2 cellular contexts compared by ENCODE assay signal in the genomic region with DNA sequence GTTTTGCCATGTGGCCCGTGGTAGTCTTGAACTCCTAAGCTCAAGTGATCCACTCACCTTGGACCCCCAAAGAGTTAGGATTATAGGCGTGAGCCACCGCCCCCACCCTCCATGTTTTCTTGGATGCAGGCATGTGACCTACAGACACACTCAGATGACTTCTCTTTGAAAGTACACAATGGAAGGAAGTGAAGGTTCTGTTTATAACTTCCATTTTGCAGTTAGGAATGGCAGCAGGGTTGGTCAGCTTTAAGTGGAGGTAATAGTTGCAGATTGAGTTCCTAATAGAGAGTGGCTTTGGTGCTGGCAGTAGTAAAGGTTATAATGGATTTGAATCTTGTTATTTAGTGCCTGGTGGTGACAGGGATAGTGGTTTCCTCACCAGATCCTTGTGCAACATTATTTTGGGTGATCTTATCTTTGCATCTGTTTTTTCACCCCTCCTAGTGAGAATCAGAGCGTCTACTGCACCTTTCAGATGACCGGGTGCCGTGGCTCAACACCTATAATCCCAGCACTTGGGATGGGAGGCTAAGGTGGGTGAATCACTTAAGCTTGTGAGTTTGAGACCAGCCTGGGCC.
TF ChIP-seq lines count a peak whose summit lies in the region.

No MANE protein-coding gene starts in this region.

TF ChIP-seq in GM23338, 12 proteins besides CTCF, POLR2A, EP300 and RAD21 (continues in another document):
- TF ChIP-seq, protein P1, sequence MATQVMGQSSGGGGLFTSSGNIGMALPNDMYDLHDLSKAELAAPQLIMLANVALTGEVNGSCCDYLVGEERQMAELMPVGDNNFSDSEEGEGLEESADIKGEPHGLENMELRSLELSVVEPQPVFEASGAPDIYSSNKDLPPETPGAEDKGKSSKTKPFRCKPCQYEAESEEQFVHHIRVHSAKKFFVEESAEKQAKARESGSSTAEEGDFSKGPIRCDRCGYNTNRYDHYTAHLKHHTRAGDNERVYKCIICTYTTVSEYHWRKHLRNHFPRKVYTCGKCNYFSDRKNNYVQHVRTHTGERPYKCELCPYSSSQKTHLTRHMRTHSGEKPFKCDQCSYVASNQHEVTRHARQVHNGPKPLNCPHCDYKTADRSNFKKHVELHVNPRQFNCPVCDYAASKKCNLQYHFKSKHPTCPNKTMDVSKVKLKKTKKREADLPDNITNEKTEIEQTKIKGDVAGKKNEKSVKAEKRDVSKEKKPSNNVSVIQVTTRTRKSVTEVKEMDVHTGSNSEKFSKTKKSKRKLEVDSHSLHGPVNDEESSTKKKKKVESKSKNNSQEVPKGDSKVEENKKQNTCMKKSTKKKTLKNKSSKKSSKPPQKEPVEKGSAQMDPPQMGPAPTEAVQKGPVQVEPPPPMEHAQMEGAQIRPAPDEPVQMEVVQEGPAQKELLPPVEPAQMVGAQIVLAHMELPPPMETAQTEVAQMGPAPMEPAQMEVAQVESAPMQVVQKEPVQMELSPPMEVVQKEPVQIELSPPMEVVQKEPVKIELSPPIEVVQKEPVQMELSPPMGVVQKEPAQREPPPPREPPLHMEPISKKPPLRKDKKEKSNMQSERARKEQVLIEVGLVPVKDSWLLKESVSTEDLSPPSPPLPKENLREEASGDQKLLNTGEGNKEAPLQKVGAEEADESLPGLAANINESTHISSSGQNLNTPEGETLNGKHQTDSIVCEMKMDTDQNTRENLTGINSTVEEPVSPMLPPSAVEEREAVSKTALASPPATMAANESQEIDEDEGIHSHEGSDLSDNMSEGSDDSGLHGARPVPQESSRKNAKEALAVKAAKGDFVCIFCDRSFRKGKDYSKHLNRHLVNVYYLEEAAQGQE (IDR thresholded peaks at IDR 0.05; ENCODE audit: unreplicated experiment), result no peak
- no peak for TF ChIP-seq JUNB (IDR thresholded peaks at IDR 0.05; ENCODE audit: unreplicated experiment)
- no peak for TF ChIP-seq EZH2phosphoT487 (IDR thresholded peaks at IDR 0.05; ENCODE audit: unreplicated experiment)
- no peak for TF ChIP-seq ZNF331 (CRISPR knock-in tag; IDR thresholded peaks at IDR 0.05; ENCODE audit: low read depth)
- no peak for TF ChIP-seq ZNF114 (CRISPR knock-in tag; IDR thresholded peaks at IDR 0.05)
- no peak for TF ChIP-seq ZNF462 (CRISPR knock-in tag; IDR thresholded peaks at IDR 0.05)
- no peak for TF ChIP-seq NANOG (IDR thresholded peaks at IDR 0.05; ENCODE audit: borderline replicate concordance)
- TF ChIP-seq CREB1 (CRISPR knock-in tag; IDR thresholded peaks at IDR 0.05; ENCODE audit: low read depth), result no peak
- no peak for TF ChIP-seq EZH2 (IDR thresholded peaks at IDR 0.05; ENCODE audit: low read depth, unreplicated experiment)
- no peak for TF ChIP-seq STAT1 (IDR thresholded peaks at IDR 0.05; ENCODE audit: unreplicated experiment)

TF ChIP-seq in K562, 482 proteins besides CTCF, POLR2A, EP300 and RAD21:
- TF ChIP-seq, protein P2, sequence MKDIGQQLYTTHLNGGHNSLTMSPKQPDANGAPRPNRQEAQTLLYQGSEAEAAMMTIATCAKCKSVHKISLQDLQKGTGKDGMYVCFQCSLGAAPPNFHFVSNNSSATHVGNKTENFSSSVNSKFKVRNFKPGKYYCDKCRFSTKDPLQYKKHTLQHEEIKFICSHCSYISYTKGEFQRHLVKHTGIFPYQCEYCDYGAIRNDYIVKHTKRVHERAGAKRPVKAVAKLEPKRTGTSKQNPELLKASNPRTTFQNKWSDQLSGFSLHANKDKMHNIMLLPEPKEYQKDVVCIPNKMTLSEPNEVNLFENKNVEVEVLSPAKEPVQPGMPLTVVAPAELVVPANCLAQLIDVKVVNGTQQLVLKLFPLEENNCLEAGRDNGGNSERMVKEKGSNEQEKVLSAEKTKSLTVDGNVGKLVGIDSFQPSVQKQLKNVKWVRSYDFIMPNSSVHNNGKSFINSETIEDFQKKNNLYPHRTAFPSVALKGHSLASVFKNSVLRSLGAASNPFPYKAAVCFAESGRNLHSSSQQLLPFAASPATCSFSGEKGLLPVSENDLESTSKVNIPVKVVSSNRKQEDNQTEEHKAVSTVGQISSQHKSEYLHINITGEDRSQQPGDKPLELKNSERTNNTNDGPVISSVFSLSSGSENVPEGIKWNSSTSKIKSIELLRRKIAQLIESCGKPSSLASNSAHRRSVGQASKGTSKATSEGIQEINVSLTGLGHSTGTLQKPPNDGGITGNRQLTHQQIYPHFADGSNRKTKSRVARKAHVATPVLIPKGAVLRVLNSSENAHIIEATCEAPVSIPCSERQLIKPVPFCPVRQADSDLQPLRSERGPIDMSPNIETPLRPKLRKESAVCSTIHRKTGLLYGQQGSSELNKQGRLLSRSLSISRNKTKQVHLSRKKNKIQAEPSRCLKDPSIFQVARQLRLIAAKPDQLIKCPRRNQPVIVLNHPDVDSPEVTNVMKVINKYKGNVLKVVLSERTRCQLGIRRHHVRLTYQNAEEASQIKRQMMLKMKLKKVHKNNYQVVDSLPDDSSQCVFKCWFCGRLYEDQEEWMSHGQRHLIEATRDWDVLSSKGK (CRISPR knock-in tag; IDR thresholded peaks at IDR 0.05), result no peak
- TF ChIP-seq, protein P3, sequence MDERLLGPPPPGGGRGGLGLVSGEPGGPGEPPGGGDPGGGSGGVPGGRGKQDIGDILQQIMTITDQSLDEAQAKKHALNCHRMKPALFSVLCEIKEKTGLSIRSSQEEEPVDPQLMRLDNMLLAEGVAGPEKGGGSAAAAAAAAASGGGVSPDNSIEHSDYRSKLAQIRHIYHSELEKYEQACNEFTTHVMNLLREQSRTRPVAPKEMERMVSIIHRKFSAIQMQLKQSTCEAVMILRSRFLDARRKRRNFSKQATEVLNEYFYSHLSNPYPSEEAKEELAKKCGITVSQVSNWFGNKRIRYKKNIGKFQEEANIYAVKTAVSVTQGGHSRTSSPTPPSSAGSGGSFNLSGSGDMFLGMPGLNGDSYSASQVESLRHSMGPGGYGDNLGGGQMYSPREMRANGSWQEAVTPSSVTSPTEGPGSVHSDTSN (CRISPR knock-in tag; IDR thresholded peaks at IDR 0.05; ENCODE audit: low read depth), result no peak
- TF ChIP-seq, protein P3 (tag; conservative IDR thresholded peaks at IDR 0.05; ENCODE audit: low read depth), result 0 out of 2 replicates have a peak, but pooled peaks have one; percentile 21
- TF ChIP-seq ZNF277 (CRISPR knock-in tag; IDR thresholded peaks at IDR 0.05; ENCODE audit: borderline replicate concordance), result no peak
- no peak for TF ChIP-seq BCOR (IDR thresholded peaks at IDR 0.05)
- TF ChIP-seq, protein P4, sequence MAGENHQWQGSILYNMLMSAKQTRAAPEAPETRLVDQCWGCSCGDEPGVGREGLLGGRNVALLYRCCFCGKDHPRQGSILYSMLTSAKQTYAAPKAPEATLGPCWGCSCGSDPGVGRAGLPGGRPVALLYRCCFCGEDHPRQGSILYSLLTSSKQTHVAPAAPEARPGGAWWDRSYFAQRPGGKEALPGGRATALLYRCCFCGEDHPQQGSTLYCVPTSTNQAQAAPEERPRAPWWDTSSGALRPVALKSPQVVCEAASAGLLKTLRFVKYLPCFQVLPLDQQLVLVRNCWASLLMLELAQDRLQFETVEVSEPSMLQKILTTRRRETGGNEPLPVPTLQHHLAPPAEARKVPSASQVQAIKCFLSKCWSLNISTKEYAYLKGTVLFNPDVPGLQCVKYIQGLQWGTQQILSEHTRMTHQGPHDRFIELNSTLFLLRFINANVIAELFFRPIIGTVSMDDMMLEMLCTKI (IDR thresholded peaks at IDR 0.05; ENCODE audit: partially characterized antibody), result no peak
- TF ChIP-seq FOXP1 (CRISPR knock-in tag; IDR thresholded peaks at IDR 0.05), result no peak
- peak; percentile 56 for TF ChIP-seq CEBPB (tag; IDR thresholded peaks at IDR 0.05)
- no peak for TF ChIP-seq HDAC1 (IDR thresholded peaks at IDR 0.05)
- TF ChIP-seq, protein P5, sequence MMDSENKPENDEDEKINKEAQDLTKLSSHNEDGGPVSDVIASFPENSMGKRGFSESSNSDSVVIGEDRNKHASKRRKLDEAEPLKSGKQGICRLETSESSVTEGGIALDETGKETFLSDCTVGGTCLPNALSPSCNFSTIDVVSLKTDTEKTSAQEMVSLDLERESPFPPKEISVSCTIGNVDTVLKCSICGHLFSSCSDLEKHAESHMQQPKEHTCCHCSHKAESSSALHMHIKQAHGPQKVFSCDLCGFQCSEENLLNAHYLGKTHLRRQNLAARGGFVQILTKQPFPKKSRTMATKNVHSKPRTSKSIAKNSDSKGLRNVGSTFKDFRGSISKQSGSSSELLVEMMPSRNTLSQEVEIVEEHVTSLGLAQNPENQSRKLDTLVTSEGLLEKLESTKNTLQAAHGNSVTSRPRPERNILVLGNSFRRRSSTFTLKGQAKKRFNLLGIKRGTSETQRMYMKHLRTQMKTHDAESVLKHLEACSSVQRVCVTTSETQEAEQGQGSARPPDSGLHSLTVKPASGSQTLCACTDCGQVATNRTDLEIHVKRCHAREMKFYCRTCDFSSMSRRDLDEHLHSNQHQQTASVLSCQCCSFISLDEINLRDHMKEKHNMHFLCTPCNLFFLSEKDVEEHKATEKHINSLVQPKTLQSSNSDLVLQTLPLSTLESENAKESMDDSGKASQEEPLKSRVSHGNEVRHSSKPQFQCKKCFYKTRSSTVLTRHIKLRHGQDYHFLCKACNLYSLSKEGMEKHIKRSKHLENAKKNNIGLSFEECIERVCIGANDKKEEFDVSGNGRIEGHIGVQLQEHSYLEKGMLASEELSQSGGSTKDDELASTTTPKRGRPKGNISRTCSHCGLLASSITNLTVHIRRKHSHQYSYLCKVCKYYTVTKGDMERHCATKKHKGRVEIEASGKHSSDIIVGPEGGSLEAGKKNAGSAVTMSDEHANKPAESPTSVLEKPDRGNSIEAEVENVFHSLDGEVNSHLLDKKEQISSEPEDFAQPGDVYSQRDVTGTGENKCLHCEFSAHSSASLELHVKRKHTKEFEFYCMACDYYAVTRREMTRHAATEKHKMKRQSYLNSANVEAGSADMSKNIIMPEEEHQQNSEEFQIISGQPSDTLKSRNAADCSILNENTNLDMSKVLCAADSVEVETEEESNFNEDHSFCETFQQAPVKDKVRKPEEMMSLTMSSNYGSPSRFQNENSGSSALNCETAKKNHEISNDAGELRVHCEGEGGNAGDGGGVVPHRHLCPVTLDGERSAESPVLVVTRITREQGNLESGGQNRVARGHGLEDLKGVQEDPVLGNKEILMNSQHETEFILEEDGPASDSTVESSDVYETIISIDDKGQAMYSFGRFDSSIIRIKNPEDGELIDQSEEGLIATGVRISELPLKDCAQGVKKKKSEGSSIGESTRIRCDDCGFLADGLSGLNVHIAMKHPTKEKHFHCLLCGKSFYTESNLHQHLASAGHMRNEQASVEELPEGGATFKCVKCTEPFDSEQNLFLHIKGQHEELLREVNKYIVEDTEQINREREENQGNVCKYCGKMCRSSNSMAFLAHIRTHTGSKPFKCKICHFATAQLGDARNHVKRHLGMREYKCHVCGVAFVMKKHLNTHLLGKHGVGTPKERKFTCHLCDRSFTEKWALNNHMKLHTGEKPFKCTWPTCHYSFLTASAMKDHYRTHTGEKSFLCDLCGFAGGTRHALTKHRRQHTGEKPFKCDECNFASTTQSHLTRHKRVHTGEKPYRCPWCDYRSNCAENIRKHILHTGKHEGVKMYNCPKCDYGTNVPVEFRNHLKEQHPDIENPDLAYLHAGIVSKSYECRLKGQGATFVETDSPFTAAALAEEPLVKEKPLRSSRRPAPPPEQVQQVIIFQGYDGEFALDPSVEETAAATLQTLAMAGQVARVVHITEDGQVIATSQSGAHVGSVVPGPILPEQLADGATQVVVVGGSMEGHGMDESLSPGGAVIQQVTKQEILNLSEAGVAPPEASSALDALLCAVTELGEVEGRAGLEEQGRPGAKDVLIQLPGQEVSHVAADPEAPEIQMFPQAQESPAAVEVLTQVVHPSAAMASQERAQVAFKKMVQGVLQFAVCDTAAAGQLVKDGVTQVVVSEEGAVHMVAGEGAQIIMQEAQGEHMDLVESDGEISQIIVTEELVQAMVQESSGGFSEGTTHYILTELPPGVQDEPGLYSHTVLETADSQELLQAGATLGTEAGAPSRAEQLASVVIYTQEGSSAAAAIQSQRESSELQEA (IDR thresholded peaks at IDR 0.05; ENCODE audit: low read depth), result no peak
- TF ChIP-seq SMC3 (conservative IDR thresholded peaks at IDR 0.05; ENCODE audit: insufficient read depth, low read depth, low read length), result no peak
- no peak for TF ChIP-seq ZNF57 (CRISPR knock-in tag; IDR thresholded peaks at IDR 0.05)
- TF ChIP-seq, protein P6, sequence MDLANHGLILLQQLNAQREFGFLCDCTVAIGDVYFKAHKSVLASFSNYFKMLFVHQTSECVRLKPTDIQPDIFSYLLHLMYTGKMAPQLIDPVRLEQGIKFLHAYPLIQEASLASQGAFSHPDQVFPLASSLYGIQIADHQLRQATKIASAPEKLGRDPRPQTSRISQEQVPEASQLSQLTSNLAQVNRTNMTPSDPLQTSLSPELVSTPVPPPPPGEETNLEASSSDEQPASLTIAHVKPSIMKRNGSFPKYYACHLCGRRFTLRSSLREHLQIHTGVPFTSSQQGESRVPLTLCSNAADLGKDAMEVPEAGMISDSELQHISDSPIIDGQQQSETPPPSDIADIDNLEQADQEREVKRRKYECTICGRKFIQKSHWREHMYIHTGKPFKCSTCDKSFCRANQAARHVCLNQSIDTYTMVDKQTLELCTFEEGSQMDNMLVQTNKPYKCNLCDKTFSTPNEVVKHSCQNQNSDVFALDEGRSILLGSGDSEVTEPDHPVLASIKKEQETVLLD (IDR thresholded peaks at IDR 0.05), result no peak
